ENCODE assay signal across 12 cellular contexts in genomic region chr9:129401623-129402340, GRCh38.
DNase-seq lines count a peak whose midpoint lies in the region; ATAC-seq and TF ChIP-seq lines count a peak whose summit lies in the region.
"Had no signal": no experiment of that assay in that cellular context is flagged by ENCODE, and none has a peak within 500 bp of the region (broad histone marks: within the 10 kb centered on the region; RNA-seq: fewer than 3 reads in every experiment).

No MANE protein-coding gene starts in this region.

- H3K27me3 ChIP-seq in GM23338 (ENCODE audit: insufficient read depth) (peaks cover 7% of the 10 kb centered on the region; the same call in 1 of the 2 replicates), left ventricle myocardium inferior (ENCODE audit: low read depth) (no peaks in the 10 kb centered on the region)

- no peaks in the 10 kb centered on the region for H3F3A ChIP-seq in GM23338 (replicated peaks; ENCODE audit: low read depth)

- peak overlapping the region; percentile 71 for H3K4me2 ChIP-seq in GM23338

- H3K36me3 Mint-ChIP-seq in GM23338 (ENCODE audit: low read depth): no peaks in the 10 kb centered on the region
- H3K36me3 Mint-ChIP-seq in activated naive CD4-positive, alpha-beta T cell treated with anti-CD3 and anti-CD28 coated beads, Interleukin-2, amount 10 ng/mL, durations not matched to agents 7 days and 5 days: no peaks in the 10 kb centered on the region
- H3K36me3 Mint-ChIP-seq: T-cell had no signal

- CTCF ChIA-PET in activated naive CD4-positive, alpha-beta T cell treated with anti-CD3 and anti-CD28 coated beads, Interleukin-2, amount 10 ng/mL, durations not matched to agents 7 days and 5 days (lab: Charles Lee): no interaction called here

- no peaks in the 10 kb centered on the region for H3K79me2 ChIP-seq in GM23338 (replicated peaks; ENCODE audit: insufficient read depth)

- TF ChIP-seq CTCF in GM23338 (conservative IDR thresholded peaks at IDR 0.05; ENCODE audit: low read depth in 2 of 2) (no peak), left ventricle myocardium inferior (IDR thresholded peaks at IDR 0.05; ENCODE audit: borderline replicate concordance) (no peak)

- H4K20me1 ChIP-seq in GM23338 (replicated peaks; ENCODE audit: insufficient read depth): no peaks in the 10 kb centered on the region

- 21 to 61% (median 26%) methylated on average over 6 of the region's 6 CpGs for WGBS in adipose tissue, 3 donors

- H3K4me3 ChIP-seq in GM23338 (peak overlapping the region; percentile 45), left ventricle myocardium inferior (peak overlapping the region; percentile 29)

- 0 out of 2 replicates have a peak overlapping the region, but pooled peaks have one; percentile 43 for H2AFZ ChIP-seq in GM23338

- peak; percentile 59 for DNase-seq in GM23338 (ENCODE audit: low spot score)
- peak; percentile 35 for DNase-seq in left ventricle myocardium inferior
- DNase-seq in sciatic nerve (ENCODE audit: low spot score): no peak
- no peak for DNase-seq in activated naive CD4-positive, alpha-beta T cell treated with anti-CD3 and anti-CD28 coated beads, Interleukin-2, amount 10 ng/mL, durations not matched to agents 7 days and 5 days
- DNase-seq in T1000 (lab: John Stamatoyannopoulos, UW): no peak
- DNase-seq: activated T-cell treated with anti-CD3 and anti-CD28 coated beads for 4 hours; CD4-positive, alpha-beta T cell; NCI-H1694 treated with DMSO at 0.1 percent for 48 hours; T-cell had no signal

- H3K27ac ChIP-seq in GM23338 (ENCODE audit: low read depth) (no peak overlapping the region), adipose tissue (ENCODE audit: low read depth, low read length) (peak overlapping the region; percentile 28), left ventricle myocardium inferior (replicated peaks) (peak overlapping the region; percentile 78)

- peaks cover 20% of the 10 kb centered on the region for H3K27me3 Mint-ChIP-seq in GM23338 (ENCODE audit: insufficient read depth, low read depth, poor library complexity)
- peaks cover 65% of the 10 kb centered on the region for H3K27me3 Mint-ChIP-seq in activated naive CD4-positive, alpha-beta T cell treated with anti-CD3 and anti-CD28 coated beads, Interleukin-2, amount 10 ng/mL, durations not matched to agents 7 days and 5 days
- H3K27me3 Mint-ChIP-seq: CD4-positive, alpha-beta T cell; T-cell had no signal

- 0 out of 2 replicates have a peak, but pooled peaks cover 1% of the 10 kb centered on the region for H3K9me2 ChIP-seq in GM23338 (ENCODE audit: insufficient read depth)

- H3K36me3 ChIP-seq in GM23338 (ENCODE audit: insufficient read depth): no peaks in the 10 kb centered on the region
- no peaks in the 10 kb centered on the region for H3K36me3 ChIP-seq in left ventricle myocardium inferior

- H3K4me1 ChIP-seq in GM23338 (ENCODE audit: insufficient read depth) (peaks cover 5% of the 10 kb centered on the region; the same call in 1 of the 2 replicates), left ventricle myocardium inferior (peaks cover 39% of the 10 kb centered on the region)

- H3K4me1 Mint-ChIP-seq in GM23338: peaks cover 42% of the 10 kb centered on the region
- H3K4me1 Mint-ChIP-seq in activated naive CD4-positive, alpha-beta T cell treated with anti-CD3 and anti-CD28 coated beads, Interleukin-2, amount 10 ng/mL, durations not matched to agents 7 days and 5 days: peaks cover 3% of the 10 kb centered on the region

- ATAC-seq in GM23338 (peak; percentile 7), sciatic nerve (peak; percentile 71), HG02759 (IDR thresholded peaks at IDR 0.05; ENCODE audit: unreplicated experiment) (no peak), HG02970 (IDR thresholded peaks at IDR 0.05; ENCODE audit: low FRiP score, unreplicated experiment) (no peak)

- no peaks in the 10 kb centered on the region for H3K9me3 Mint-ChIP-seq in GM23338
- no peaks in the 10 kb centered on the region for H3K9me3 Mint-ChIP-seq in activated naive CD4-positive, alpha-beta T cell treated with anti-CD3 and anti-CD28 coated beads, Interleukin-2, amount 10 ng/mL, durations not matched to agents 7 days and 5 days
- H3K9me3 Mint-ChIP-seq: CD4-positive, alpha-beta T cell; T-cell had no signal

- H3K4me3 Mint-ChIP-seq in GM23338: peak overlapping the region; percentile 59; the same call in 1 of the 3 replicates
- no peak overlapping the region for H3K4me3 Mint-ChIP-seq in activated naive CD4-positive, alpha-beta T cell treated with anti-CD3 and anti-CD28 coated beads, Interleukin-2, amount 10 ng/mL, durations not matched to agents 7 days and 5 days
- H3K4me3 Mint-ChIP-seq: CD4-positive, alpha-beta T cell; T-cell had no signal

- H3K27ac Mint-ChIP-seq in GM23338: no peak overlapping the region
- H3K27ac Mint-ChIP-seq in activated naive CD4-positive, alpha-beta T cell treated with anti-CD3 and anti-CD28 coated beads, Interleukin-2, amount 10 ng/mL, durations not matched to agents 7 days and 5 days: no peak overlapping the region
- H3K27ac Mint-ChIP-seq: CD4-positive, alpha-beta T cell; T-cell had no signal

- intact Hi-C loops in left ventricle myocardium inferior (cut with micrococcal nuclease): no loop called here
- intact Hi-C loops in sciatic nerve (cut with DNase I): no loop called here

- no peaks in the 10 kb centered on the region for H3K9me3 ChIP-seq in left ventricle myocardium inferior (replicated peaks)

TF ChIP-seq in GM23338, 12 proteins besides CTCF, POLR2A, EP300 and RAD21:
- no peak for TF ChIP-seq ZNF114 (CRISPR knock-in tag; IDR thresholded peaks at IDR 0.05)
- TF ChIP-seq EZH2phosphoT487 (IDR thresholded peaks at IDR 0.05; ENCODE audit: unreplicated experiment): no peak
- no peak for TF ChIP-seq ZNF331 (CRISPR knock-in tag; IDR thresholded peaks at IDR 0.05; ENCODE audit: low read depth)
- no peak for TF ChIP-seq NANOG (IDR thresholded peaks at IDR 0.05; ENCODE audit: borderline replicate concordance)
- no peak for TF ChIP-seq REST (IDR thresholded peaks at IDR 0.05; ENCODE audit: unreplicated experiment)
TF ChIP-seq in GM23338: peak in this region for 0.

Comparison
In these comparisons a context has a peak if more than half of its experiments do, and no peak if none do; other contexts are left out.
1. ATAC-seq: peak in GM23338 (single experiment) and sciatic nerve (single experiment); none in HG02759 (single experiment) and HG02970 (single experiment).
2. DNase-seq: peak in GM23338 (single experiment) and left ventricle myocardium inferior (single experiment); none in sciatic nerve (single experiment), activated naive CD4-positive, alpha-beta T cell treated with anti-CD3 and anti-CD28 coated beads, Interleukin-2, amount 10 ng/mL, durations not matched to agents 7 days and 5 days (single experiment) and T1000 (single experiment).